ENCODE assay signal across 8 cellular contexts in the genomic region with DNA sequence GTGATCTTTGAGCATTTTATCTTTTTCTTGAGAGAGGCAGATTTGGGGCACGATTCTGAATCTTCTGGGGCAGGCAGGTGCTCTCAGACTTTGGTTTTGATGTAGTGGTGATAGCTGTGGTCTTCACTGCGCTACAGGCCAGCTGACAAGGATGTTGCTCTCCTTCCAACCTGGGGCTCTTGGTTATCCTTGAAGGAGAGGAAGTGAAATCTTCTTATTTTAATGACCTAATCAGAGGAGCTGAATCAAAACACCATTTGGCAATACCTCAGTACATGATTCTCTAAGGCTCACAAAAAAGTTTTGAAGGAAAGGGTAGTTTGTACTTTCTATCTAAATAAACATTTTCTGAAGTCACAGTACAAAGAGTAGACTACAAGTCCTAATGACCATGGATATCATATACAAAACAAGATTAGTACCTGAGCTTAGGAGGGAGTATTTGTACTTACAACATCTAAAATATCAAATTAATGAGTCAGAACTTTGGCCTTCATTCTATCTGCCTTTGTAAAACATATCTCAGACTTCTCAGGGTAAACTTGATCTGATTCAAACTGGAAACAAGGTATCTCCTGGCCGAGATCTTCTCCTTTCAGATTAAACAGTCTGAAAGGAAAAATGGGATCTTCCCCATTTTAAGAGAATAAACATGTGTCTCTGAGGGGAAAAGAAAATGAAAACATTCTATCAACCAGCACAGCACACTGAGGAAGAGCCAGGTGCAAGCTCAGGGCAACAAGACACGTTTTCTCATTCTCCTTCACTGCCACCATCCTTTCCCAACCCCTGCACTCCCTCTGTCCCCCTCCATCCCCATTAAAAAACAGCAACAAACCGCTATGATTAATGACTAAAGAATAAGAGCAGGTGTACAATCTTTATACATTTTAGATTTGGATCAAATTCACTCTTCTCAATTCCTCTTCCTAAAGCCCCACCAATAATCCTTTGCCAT.
DNase-seq lines count a peak whose midpoint lies in the region; ATAC-seq and TF ChIP-seq lines count a peak whose summit lies in the region.

No MANE protein-coding gene starts in this region.

- H3K36me3 Mint-ChIP-seq in activated CD8-positive, alpha-beta T cell treated with anti-CD3 and anti-CD28 coated beads for 36 hours (ENCODE audit: low read depth) = no peaks in the 10 kb centered on the region
- H3K36me3 Mint-ChIP-seq in activated CD8-positive, alpha-beta T cell treated with anti-CD3 and anti-CD28 coated beads, Interleukin-2, amount 10 ng/mL, durations not matched to agents 7 days and 5 days (ENCODE audit: low read depth) = no peaks in the 10 kb centered on the region

- no peaks in the 10 kb centered on the region for H3K9me3 ChIP-seq in skeletal muscle tissue (ENCODE audit: control insufficient read depth in 3 of 3, low read length in 3 of 3)

- CTCF ChIA-PET in activated CD8-positive, alpha-beta T cell treated with anti-CD3 and anti-CD28 coated beads for 36 hours (lab: Charles Lee) = interaction anchor here (0.6 to 2.0 kb wide), 7 partner anchors 13 to 141 kb away, joined by 3 to 8 read pairs (median 4); a partner anchor contains a TSS
- CTCF ChIA-PET in activated CD8-positive, alpha-beta T cell treated with anti-CD3 and anti-CD28 coated beads, Interleukin-2, amount 10 ng/mL, durations not matched to agents 7 days and 5 days (lab: Charles Lee) = interaction anchor here (1.3 kb wide), 1 partner anchor 310 kb away, joined by 5 read pairs; no protein-coding TSS in a partner anchor

- H3K4me1 ChIP-seq in skeletal muscle tissue (ENCODE audit: control insufficient read depth in 3 of 3, insufficient read depth in 3 of 3, low read length in 3 of 3) = peaks cover 6 to 32% (median 9%) of the 10 kb centered on the region in 3 donors

- no peaks in the 10 kb centered on the region for H3K27me3 ChIP-seq in dorsolateral prefrontal cortex
- no peaks in the 10 kb centered on the region for H3K27me3 ChIP-seq in skeletal muscle tissue (ENCODE audit: control insufficient read depth in 3 of 3, insufficient read depth in 3 of 3, low read length in 3 of 3)

- H3K4me3 Mint-ChIP-seq in activated CD8-positive, alpha-beta T cell treated with anti-CD3 and anti-CD28 coated beads for 36 hours = peak overlapping the region; percentile 47
- H3K4me3 Mint-ChIP-seq in activated CD8-positive, alpha-beta T cell treated with anti-CD3 and anti-CD28 coated beads, Interleukin-2, amount 10 ng/mL, durations not matched to agents 7 days and 5 days = no peak overlapping the region

- no peaks in the 10 kb centered on the region for H3K9me3 Mint-ChIP-seq in activated CD8-positive, alpha-beta T cell treated with anti-CD3 and anti-CD28 coated beads for 36 hours
- no peaks in the 10 kb centered on the region for H3K9me3 Mint-ChIP-seq in activated CD8-positive, alpha-beta T cell treated with anti-CD3 and anti-CD28 coated beads, Interleukin-2, amount 10 ng/mL, durations not matched to agents 7 days and 5 days (ENCODE audit: insufficient read depth)

- H3K27me3 Mint-ChIP-seq in activated CD8-positive, alpha-beta T cell treated with anti-CD3 and anti-CD28 coated beads for 36 hours = no peaks in the 10 kb centered on the region
- H3K27me3 Mint-ChIP-seq in activated CD8-positive, alpha-beta T cell treated with anti-CD3 and anti-CD28 coated beads, Interleukin-2, amount 10 ng/mL, durations not matched to agents 7 days and 5 days (ENCODE audit: low read depth) = no peaks in the 10 kb centered on the region

- no peak for TF ChIP-seq CTCF in activated CD8-positive, alpha-beta T cell treated with anti-CD3 and anti-CD28 coated beads for 36 hours (IDR thresholded peaks at IDR 0.05)
- no peak for TF ChIP-seq CTCF in dorsolateral prefrontal cortex (IDR thresholded peaks at IDR 0.05 in 54 of 56, conservative IDR thresholded peaks at IDR 0.05 in 2 of 56; ENCODE audit: low read depth in 1 of 56, partially characterized antibody in 56 of 56)

- H3K27ac ChIP-seq in dorsolateral prefrontal cortex = peak overlapping the region in 32 of 59 donors; percentile 1 to 72 (median 39)
- peak overlapping the region; percentile 83 for H3K27ac ChIP-seq in skeletal muscle tissue (ENCODE audit: low read depth, low read length)

- no peak for ATAC-seq in activated CD8-positive, alpha-beta T cell treated with anti-CD3 and anti-CD28 coated beads for 36 hours
- no peak for ATAC-seq in activated CD8-positive, alpha-beta T cell treated with anti-CD3 and anti-CD28 coated beads, Interleukin-2, amount 10 ng/mL, durations not matched to agents 7 days and 5 days

- peaks cover 25% of the 10 kb centered on the region for H3K4me1 Mint-ChIP-seq in activated CD8-positive, alpha-beta T cell treated with anti-CD3 and anti-CD28 coated beads for 36 hours (ENCODE audit: low read depth)
- peaks cover 8% of the 10 kb centered on the region for H3K4me1 Mint-ChIP-seq in activated CD8-positive, alpha-beta T cell treated with anti-CD3 and anti-CD28 coated beads, Interleukin-2, amount 10 ng/mL, durations not matched to agents 7 days and 5 days (ENCODE audit: low read depth)

- DNase-seq in activated CD8-positive, alpha-beta T cell treated with anti-CD3 and anti-CD28 coated beads for 36 hours = no peak
- no peak for DNase-seq in activated CD8-positive, alpha-beta T cell treated with anti-CD3 and anti-CD28 coated beads, Interleukin-2, amount 10 ng/mL, durations not matched to agents 7 days and 5 days
- DNase-seq in M059J (ENCODE audit: low read depth) (peak; percentile 57), dorsolateral prefrontal cortex (no peak), NCI-H128 (lab: John Stamatoyannopoulos, UW; ENCODE audit: unreplicated experiment) (no peak), hypothalamus (lab: John Stamatoyannopoulos, UW) (no peak), NCI-H82 (lab: John Stamatoyannopoulos, UW) (no peak)

- H3K9ac ChIP-seq in skeletal muscle tissue (ENCODE audit: low read depth in 1 of 3, low read length in 3 of 3) = peak overlapping the region; percentile 51 to 63 (median 54)

- peak overlapping the region; percentile 84 for H3K27ac Mint-ChIP-seq in activated CD8-positive, alpha-beta T cell treated with anti-CD3 and anti-CD28 coated beads for 36 hours
- no peak overlapping the region for H3K27ac Mint-ChIP-seq in activated CD8-positive, alpha-beta T cell treated with anti-CD3 and anti-CD28 coated beads, Interleukin-2, amount 10 ng/mL, durations not matched to agents 7 days and 5 days

- H3K4me3 ChIP-seq in dorsolateral prefrontal cortex = peak overlapping the region in 1 of 59 donors; percentile 12
- peak overlapping the region in 2 of 3 donors; percentile 33 to 44 for H3K4me3 ChIP-seq in skeletal muscle tissue (ENCODE audit: low read length in 3 of 3)

- no peaks in the 10 kb centered on the region for H3K36me3 ChIP-seq in skeletal muscle tissue (ENCODE audit: control insufficient read depth in 3 of 3, insufficient read depth in 3 of 3, low read length in 3 of 3)

- POLR2A ChIA-PET in activated CD8-positive, alpha-beta T cell treated with anti-CD3 and anti-CD28 coated beads for 36 hours (lab: Charles Lee) = no interaction called here
- POLR2A ChIA-PET in activated CD8-positive, alpha-beta T cell treated with anti-CD3 and anti-CD28 coated beads, Interleukin-2, amount 10 ng/mL, durations not matched to agents 7 days and 5 days (lab: Charles Lee) = no interaction called here

- intact Hi-C loops in activated CD8-positive, alpha-beta T cell treated with anti-CD3 and anti-CD28 coated beads for 36 hours (cut with micrococcal nuclease) = no loop called here
- intact Hi-C loops in dorsolateral prefrontal cortex (cut with DNase I) = no loop called here
